21 cellular contexts compared by ENCODE assay signal in the genomic region with DNA sequence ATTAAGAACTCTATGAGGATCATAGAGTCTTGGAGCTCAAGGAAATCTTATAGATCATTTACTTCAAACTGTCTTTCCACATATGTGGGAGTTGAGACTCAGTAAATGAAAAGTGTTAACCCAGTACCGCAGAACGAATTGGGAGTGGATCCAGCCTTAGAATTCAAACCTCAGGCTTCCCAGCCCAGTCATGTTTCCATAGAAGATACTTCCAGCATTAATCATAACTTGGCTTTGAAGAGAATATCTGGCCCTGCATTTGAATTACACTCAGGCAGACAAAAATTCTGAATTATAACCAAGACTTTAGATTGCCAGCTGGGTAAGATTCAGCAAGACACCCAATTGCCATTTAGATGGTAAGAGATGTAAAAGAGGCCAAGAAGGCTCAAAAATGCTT.
DNase-seq lines count a peak whose midpoint lies in the region; ATAC-seq, FAIRE-seq and TF ChIP-seq lines count a peak whose summit lies in the region.
"Had no signal": no experiment of that assay in that cellular context is flagged by ENCODE, and none has a peak within 500 bp of the region (broad histone marks: within the 10 kb centered on the region; RNA-seq: fewer than 3 reads in every experiment).

No MANE protein-coding gene starts in this region.

- intact Hi-C loops in IMR-90 (cut with micrococcal nuclease) (no loop called here), kidney (cut with DNase I) (no loop called here)

- H3K56ac ChIP-seq in IMR-90 (ENCODE audit: extremely low read depth, insufficient read depth, low read length): no peak overlapping the region

- H2AFZ ChIP-seq in IMR-90 (replicated peaks; ENCODE audit: low read length, poor library complexity): no peak overlapping the region
- no peak overlapping the region for H2AFZ ChIP-seq in Karpas-422 (ENCODE audit: low read length)

- peak overlapping the region; percentile 41; the same call in 1 of the 2 replicates for H3K18ac ChIP-seq in IMR-90 (ENCODE audit: low read depth, low read length)

- H2BK20ac ChIP-seq in IMR-90 (ENCODE audit: low read depth, low read length): no peak overlapping the region

- peaks cover 8% of the 10 kb centered on the region for H3K27me3 Mint-ChIP-seq in chondrocyte (ENCODE audit: low read depth)
- H3K27me3 Mint-ChIP-seq: activated naive CD4-positive, alpha-beta T cell treated with anti-CD3 and anti-CD28 coated beads, Interleukin-2, amount 10 ng/mL, durations not matched to agents 7 days and 5 days; stimulated activated naive B cell treated with anti-CD40 and anti-IgM and Interleukin-4, amounts not matched to agents 10 μg/mL and 1 μg/mL and 100 μg/mL, for 72 hours had no signal

- no peak overlapping the region for H2AK9ac ChIP-seq in IMR-90 (replicated peaks; ENCODE audit: low read depth, low read length, poor library complexity)

- H3K9me3 ChIP-seq in IMR-90 (ENCODE audit: control insufficient read depth, insufficient read depth, low read length) (no peaks in the 10 kb centered on the region), kidney (ENCODE audit: control insufficient read depth in 1 of 2, low read length in 2 of 2) (no peaks in the 10 kb centered on the region), Karpas-422 (ENCODE audit: low read length) (no peaks in the 10 kb centered on the region)
- H3K9me3 ChIP-seq: heart right ventricle, pancreas, spleen had no signal

- H3K9me3 Mint-ChIP-seq in chondrocyte (ENCODE audit: low read depth): no peaks in the 10 kb centered on the region
- H3K9me3 Mint-ChIP-seq: activated naive CD4-positive, alpha-beta T cell treated with anti-CD3 and anti-CD28 coated beads, Interleukin-2, amount 10 ng/mL, durations not matched to agents 7 days and 5 days; stimulated activated naive B cell treated with anti-CD40 and anti-IgM and Interleukin-4, amounts not matched to agents 10 μg/mL and 1 μg/mL and 100 μg/mL, for 72 hours had no signal

- H3K36me3 ChIP-seq in IMR-90 (ENCODE audit: control insufficient read depth, insufficient read depth, low read length): no peaks in the 10 kb centered on the region
- no peaks in the 10 kb centered on the region for H3K36me3 ChIP-seq in kidney (ENCODE audit: control insufficient read depth in 1 of 2, insufficient read depth in 2 of 2, low read length in 2 of 2)
- H3K36me3 ChIP-seq in Karpas-422 (ENCODE audit: insufficient read depth, low read length): no peaks in the 10 kb centered on the region
- H3K36me3 ChIP-seq: heart right ventricle, pancreas, spleen had no signal

- no peaks in the 10 kb centered on the region for H3K36me3 Mint-ChIP-seq in chondrocyte (ENCODE audit: low read depth)
- H3K36me3 Mint-ChIP-seq: activated naive CD4-positive, alpha-beta T cell treated with anti-CD3 and anti-CD28 coated beads, Interleukin-2, amount 10 ng/mL, durations not matched to agents 7 days and 5 days; stimulated activated naive B cell treated with anti-CD40 and anti-IgM and Interleukin-4, amounts not matched to agents 10 μg/mL and 1 μg/mL and 100 μg/mL, for 72 hours had no signal

- no peaks in the 10 kb centered on the region for H3K27me3 ChIP-seq in IMR-90 (ENCODE audit: control insufficient read depth, insufficient read depth, low read length)
- H3K27me3 ChIP-seq in Karpas-422 (ENCODE audit: low read length): no peaks in the 10 kb centered on the region; the same call in 1 of the 2 replicates
- H3K27me3 ChIP-seq: heart right ventricle, spleen had no signal

- H3K9me1 ChIP-seq in IMR-90 (ENCODE audit: insufficient read depth, low read length): no peaks in the 10 kb centered on the region

- POLR2A ChIA-PET in IMR-90 (lab: Charles Lee; ENCODE audit: unreplicated experiment): no interaction called here

- H3K4me2 ChIP-seq in IMR-90 (ENCODE audit: low read depth, low read length) (no peak overlapping the region; the same call in 1 of the 2 replicates), Karpas-422 (ENCODE audit: low read depth, low read length, poor library complexity, severe bottlenecking) (no peak overlapping the region)

- H3K9me2 ChIP-seq in Karpas-422 (replicated peaks; ENCODE audit: insufficient read depth, low read length): no peaks in the 10 kb centered on the region

- H3K4me1 ChIP-seq in IMR-90 (ENCODE audit: control insufficient read depth, insufficient read depth, low read length): peaks cover 2% of the 10 kb centered on the region; the same call in 1 of the 2 replicates
- no peaks in the 10 kb centered on the region for H3K4me1 ChIP-seq in kidney (ENCODE audit: control insufficient read depth in 1 of 2, insufficient read depth in 1 of 2, low read depth in 1 of 2, low read length in 2 of 2)
- H3K4me1 ChIP-seq in Karpas-422 (ENCODE audit: low read length): no peaks in the 10 kb centered on the region
- H3K4me1 ChIP-seq: heart right ventricle, pancreas, spleen had no signal

- H3K79me2 ChIP-seq in Karpas-422 (ENCODE audit: low read length): no peaks in the 10 kb centered on the region

- BruUV-seq in IMR-90 (replicated peaks; lab: Mats Ljungman, UMichigan): no TSS peak

- no peak overlapping the region for H3K4me3 Mint-ChIP-seq in chondrocyte (ENCODE audit: unreplicated experiment)
- H3K4me3 Mint-ChIP-seq: activated naive CD4-positive, alpha-beta T cell treated with anti-CD3 and anti-CD28 coated beads, Interleukin-2, amount 10 ng/mL, durations not matched to agents 7 days and 5 days; stimulated activated naive B cell treated with anti-CD40 and anti-IgM and Interleukin-4, amounts not matched to agents 10 μg/mL and 1 μg/mL and 100 μg/mL, for 72 hours had no signal

- H4K91ac ChIP-seq in IMR-90 (ENCODE audit: insufficient read depth, low read depth, low read length): no peak overlapping the region

- TF ChIP-seq POLR2A in IMR-90 (IDR thresholded peaks at IDR 0.05; ENCODE audit: low read depth, low read length): no peak

- no peak overlapping the region for H3K27ac ChIP-seq in IMR-90 (ENCODE audit: insufficient read depth, low read length)
- no peak overlapping the region for H3K27ac ChIP-seq in kidney (ENCODE audit: low read depth in 2 of 2, low read length in 2 of 2)
- no peak overlapping the region for H3K27ac ChIP-seq in Karpas-422 (ENCODE audit: low read length)
- H3K27ac ChIP-seq: heart right ventricle, pancreas, spleen had no signal

- H4K8ac ChIP-seq in IMR-90 (ENCODE audit: low read depth in 2 of 2, low read length in 2 of 2): no peak overlapping the region

- dilution Hi-C loops in IMR-90 (cut with HindIII; ENCODE audit: low sequenced_read_pairs, unreplicated experiment): no loop called here

- H3K79me1 ChIP-seq in IMR-90 (ENCODE audit: low read depth in 1 of 2, low read length in 2 of 2): no peaks in the 10 kb centered on the region; a peak in 1 of 4 replicates

- H3K4me3 ChIP-seq in IMR-90 (ENCODE audit: insufficient read depth, low read depth, low read length): no peak overlapping the region
- H3K4me3 ChIP-seq in kidney (ENCODE audit: low read length in 2 of 2): no peak overlapping the region
- H3K4me3 ChIP-seq in Karpas-422 (ENCODE audit: low read length): no peak overlapping the region
- H3K4me3 ChIP-seq: heart right ventricle, pancreas, spleen had no signal

- CTCF ChIA-PET in IMR-90 (lab: Yijun Ruan, JAX): interaction anchor here (0.6 to 1.3 kb wide), 3 partner anchors 19 to 43 kb away, joined by 3 to 7 read pairs (median 5); no protein-coding TSS in a partner anchor

- in situ Hi-C loops in IMR-90 (cut with MboI; ENCODE audit: low sequenced_read_pairs): no loop called here

- H3K14ac ChIP-seq in IMR-90 (replicated peaks; ENCODE audit: low read depth, low read length): no peak overlapping the region

- H4K5ac ChIP-seq in IMR-90 (ENCODE audit: low read depth, low read length): no peak overlapping the region

- no CpG with 5 or more reads among the region's 2 CpGs for WGBS in IMR-90 (ENCODE audit: extremely low coverage in 2 of 2, insufficient read length in 1 of 2), 2 experiments

- H3K4ac ChIP-seq in IMR-90 (ENCODE audit: low read depth, low read length): no peak overlapping the region

- peak; percentile 92 for ATAC-seq in IMR-90 (ENCODE audit: low read depth)
- ATAC-seq: stimulated activated naive B cell treated with anti-CD40 and anti-IgM and Interleukin-4, amounts not matched to agents 10 μg/mL and 1 μg/mL and 100 μg/mL, for 72 hours had no signal

- no peak overlapping the region for H2BK15ac ChIP-seq in IMR-90 (ENCODE audit: low read depth, low read length)

- no peak overlapping the region for H2BK120ac ChIP-seq in IMR-90 (ENCODE audit: low read depth, low read length)

- no peak overlapping the region for H3K23ac ChIP-seq in IMR-90 (ENCODE audit: low read depth, low read length)

- no peak for FAIRE-seq in kidney (lab: Jason Lieb, UNC)
- FAIRE-seq: pancreas had no signal

- TF ChIP-seq RAD21 in IMR-90 (IDR thresholded peaks at IDR 0.05; ENCODE audit: low read length): no peak

- DNase-seq in AG08396 (ENCODE audit: low spot score): peak; percentile 55
- DNase-seq in IMR-90: peak; percentile 87
- DNase-seq in chondrocyte (ENCODE audit: low spot score): no peak
- DNase-seq in iris pigment epithelial cell (ENCODE audit: low read depth): peak; percentile 62
- DNase-seq in activated effector memory CD4-positive, alpha-beta T cell treated with Interleukin-2 at 50 U/mL for 16 hours: no peak
- DNase-seq in DMS53 (lab: John Stamatoyannopoulos, UW): no peak
- DNase-seq in kidney: no peak
- DNase-seq in Karpas-422: no peak
- DNase-seq: ACHN; activated CD4-positive, alpha-beta T cell treated with anti-CD3 and anti-CD28 coated beads for 1 hour; activated CD8-positive, alpha-beta memory T cell treated with anti-CD3 and anti-CD28 coated beads, Interleukin-2, amount 50 U/mL, for 48 hours; activated naive CD4-positive, alpha-beta T cell treated with anti-CD3 and anti-CD28 coated beads, Interleukin-2, amount 10 ng/mL, durations not matched to agents 7 days and 5 days; cerebellar nuclear complex; COR-L47; heart right ventricle; Kasumi-1; NCI-H1436 treated with DMSO at 0.1 percent for 48 hours; NCI-H226; pancreas; spleen; stimulated activated naive B cell treated with anti-CD40 and anti-IgM and Interleukin-4, amounts not matched to agents 10 μg/mL and 1 μg/mL and 100 μg/mL, for 72 hours had no signal

- H3K9ac ChIP-seq in IMR-90 (ENCODE audit: low read depth, low read length) (no peak overlapping the region), kidney (ENCODE audit: low read length in 2 of 2) (no peak overlapping the region), Karpas-422 (ENCODE audit: low read length) (no peak overlapping the region)

- peak overlapping the region; percentile 18 for H2BK5ac ChIP-seq in IMR-90 (ENCODE audit: low read depth, low read length, poor library complexity, severe bottlenecking)

- TF ChIP-seq CTCF in IMR-90 (conservative IDR thresholded peaks at IDR 0.05; ENCODE audit: low read depth, low read length) (no peak), chondrocyte (IDR thresholded peaks at IDR 0.05) (no peak), kidney (IDR thresholded peaks at IDR 0.05; ENCODE audit: borderline replicate concordance, extremely low read depth, insufficient read depth) (no peak)

- no peak overlapping the region for H2AK5ac ChIP-seq in IMR-90 (ENCODE audit: low read depth, low read length)

- H3K27ac Mint-ChIP-seq in chondrocyte (ENCODE audit: unreplicated experiment): peak overlapping the region; percentile 33
- H3K27ac Mint-ChIP-seq: activated naive CD4-positive, alpha-beta T cell treated with anti-CD3 and anti-CD28 coated beads, Interleukin-2, amount 10 ng/mL, durations not matched to agents 7 days and 5 days; stimulated activated naive B cell treated with anti-CD40 and anti-IgM and Interleukin-4, amounts not matched to agents 10 μg/mL and 1 μg/mL and 100 μg/mL, for 72 hours had no signal

- H3K4me1 Mint-ChIP-seq in chondrocyte (ENCODE audit: low read depth): peaks cover 16% of the 10 kb centered on the region
- H3K4me1 Mint-ChIP-seq: activated naive CD4-positive, alpha-beta T cell treated with anti-CD3 and anti-CD28 coated beads, Interleukin-2, amount 10 ng/mL, durations not matched to agents 7 days and 5 days; stimulated activated naive B cell treated with anti-CD40 and anti-IgM and Interleukin-4, amounts not matched to agents 10 μg/mL and 1 μg/mL and 100 μg/mL, for 72 hours had no signal

- H4K20me1 ChIP-seq in IMR-90 (ENCODE audit: insufficient read depth, low read length): no peaks in the 10 kb centered on the region
- H4K20me1 ChIP-seq in Karpas-422 (ENCODE audit: insufficient read depth, low read depth, low read length): no peaks in the 10 kb centered on the region

Comparison
In these comparisons a context has a peak if more than half of its experiments do, and no peak if none do; other contexts are left out.
1. DNase-seq: peak in AG08396 (single experiment), IMR-90 (single experiment) and iris pigment epithelial cell (single experiment); none in chondrocyte (single experiment), activated effector memory CD4-positive, alpha-beta T cell treated with Interleukin-2 at 50 U/mL for 16 hours (single experiment), DMS53 (single experiment), kidney (single experiment) and Karpas-422 (single experiment).